Comparison of ENCODE assay signal across 21 cellular contexts in the genomic region with DNA sequence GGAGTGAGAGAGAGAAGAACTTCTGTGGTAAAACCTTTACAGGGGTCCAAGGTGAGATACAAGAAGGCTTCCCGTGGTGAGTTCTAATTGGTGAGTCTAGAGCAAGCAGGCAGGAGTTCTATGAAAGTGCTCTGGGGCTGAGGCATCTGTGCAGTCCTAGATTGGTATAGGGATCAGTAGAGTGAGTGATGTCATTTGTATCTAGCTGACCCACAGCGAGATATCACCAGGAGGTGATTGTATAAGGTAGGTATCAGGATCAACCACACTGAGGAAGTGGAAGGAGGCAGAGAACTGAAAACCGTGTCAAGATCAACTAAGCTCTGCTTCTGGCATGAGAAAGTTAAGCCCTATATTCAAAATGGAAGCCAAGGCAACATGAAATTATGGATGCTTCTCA.
"Had no signal": no experiment of that assay in that cellular context is flagged by ENCODE, and none has a peak within 500 bp of the region (broad histone marks: within the 10 kb centered on the region; RNA-seq: fewer than 3 reads in every experiment).

No MANE protein-coding gene starts in this region.

- H3K9me3 ChIP-seq: heart right ventricle, lower lobe of right lung, transverse colon had no signal

- H3K4me1 ChIP-seq: heart right ventricle, lower lobe of right lung, transverse colon had no signal

- H3K27me3 ChIP-seq: heart right ventricle, transverse colon had no signal

- H3K9me3 Mint-ChIP-seq: activated CD4-positive, alpha-beta T cell treated with anti-CD3 and anti-CD28 coated beads, Interleukin-2, amount 10 ng/mL, durations not matched to agents 24 days and 14 days; activated CD8-positive, alpha-beta T cell treated with anti-CD3 and anti-CD28 coated beads for 36 hours; activated naive CD8-positive, alpha-beta T cell treated with anti-CD3 and anti-CD28 coated beads, Interleukin-2, amount 50 U/mL, for 24 hours; activated T-helper 1 cell treated with anti-CD3 and anti-CD28 coated beads, Interleukin-12 subunit alpha, Interleukin-12 subunit beta, Interleukin-2, Interleukin-4 antibody, amounts not matched to agents 30 ng/mL and 10 ng/mL and 1 ng/mL, durations not matched to agents 14 hours and 24 hours and 36 hours; naive B cell had no signal

- H3K36me3 Mint-ChIP-seq: activated CD8-positive, alpha-beta memory T cell treated with anti-CD3 and anti-CD28 coated beads, Interleukin-2, amount 10 ng/mL, durations not matched to agents 7 days and 5 days; naive B cell; stimulated activated naive B cell treated with anti-CD40 and anti-IgM and Interleukin-4, amounts not matched to agents 10 μg/mL and 1 μg/mL and 100 μg/mL, for 72 hours had no signal

- H3K36me3 ChIP-seq: heart right ventricle, lower lobe of right lung, transverse colon had no signal

- H3K4me3 Mint-ChIP-seq: activated CD4-positive, alpha-beta T cell treated with anti-CD3 and anti-CD28 coated beads, Interleukin-2, amount 10 ng/mL, durations not matched to agents 24 days and 14 days; activated CD8-positive, alpha-beta memory T cell treated with anti-CD3 and anti-CD28 coated beads, Interleukin-2, amount 10 ng/mL, durations not matched to agents 7 days and 5 days; activated CD8-positive, alpha-beta T cell treated with anti-CD3 and anti-CD28 coated beads for 36 hours; activated naive CD8-positive, alpha-beta T cell treated with anti-CD3 and anti-CD28 coated beads, Interleukin-2, amount 50 U/mL, for 24 hours; activated T-helper 1 cell treated with anti-CD3 and anti-CD28 coated beads, Interleukin-12 subunit alpha, Interleukin-12 subunit beta, Interleukin-2, Interleukin-4 antibody, amounts not matched to agents 30 ng/mL and 10 ng/mL and 1 ng/mL, durations not matched to agents 14 hours and 24 hours and 36 hours; stimulated activated naive B cell treated with anti-CD40 and anti-IgM and Interleukin-4, amounts not matched to agents 10 μg/mL and 1 μg/mL and 100 μg/mL, for 72 hours had no signal

- H3K27ac Mint-ChIP-seq: activated CD4-positive, alpha-beta T cell treated with anti-CD3 and anti-CD28 coated beads, Interleukin-2, amount 10 ng/mL, durations not matched to agents 24 days and 14 days; activated CD8-positive, alpha-beta memory T cell treated with anti-CD3 and anti-CD28 coated beads, Interleukin-2, amount 10 ng/mL, durations not matched to agents 7 days and 5 days; activated CD8-positive, alpha-beta T cell treated with anti-CD3 and anti-CD28 coated beads for 36 hours; activated naive CD8-positive, alpha-beta T cell treated with anti-CD3 and anti-CD28 coated beads, Interleukin-2, amount 50 U/mL, for 24 hours; activated T-helper 1 cell treated with anti-CD3 and anti-CD28 coated beads, Interleukin-12 subunit alpha, Interleukin-12 subunit beta, Interleukin-2, Interleukin-4 antibody, amounts not matched to agents 30 ng/mL and 10 ng/mL and 1 ng/mL, durations not matched to agents 14 hours and 24 hours and 36 hours; naive B cell; stimulated activated naive B cell treated with anti-CD40 and anti-IgM and Interleukin-4, amounts not matched to agents 10 μg/mL and 1 μg/mL and 100 μg/mL, for 72 hours had no signal

- H3K27ac ChIP-seq: heart right ventricle, lower lobe of right lung, transverse colon had no signal

- H3K4me1 Mint-ChIP-seq: activated CD4-positive, alpha-beta T cell treated with anti-CD3 and anti-CD28 coated beads, Interleukin-2, amount 10 ng/mL, durations not matched to agents 24 days and 14 days; activated CD8-positive, alpha-beta memory T cell treated with anti-CD3 and anti-CD28 coated beads, Interleukin-2, amount 10 ng/mL, durations not matched to agents 7 days and 5 days; activated naive CD8-positive, alpha-beta T cell treated with anti-CD3 and anti-CD28 coated beads, Interleukin-2, amount 50 U/mL, for 24 hours; naive B cell; stimulated activated naive B cell treated with anti-CD40 and anti-IgM and Interleukin-4, amounts not matched to agents 10 μg/mL and 1 μg/mL and 100 μg/mL, for 72 hours had no signal

- H3K4me3 ChIP-seq: heart right ventricle, lower lobe of right lung, transverse colon had no signal

- ATAC-seq: activated CD8-positive, alpha-beta memory T cell treated with anti-CD3 and anti-CD28 coated beads, Interleukin-2, amount 10 ng/mL, durations not matched to agents 7 days and 5 days; activated CD8-positive, alpha-beta T cell treated with anti-CD3 and anti-CD28 coated beads for 36 hours; activated naive CD8-positive, alpha-beta T cell treated with anti-CD3 and anti-CD28 coated beads, Interleukin-2, amount 50 U/mL, for 24 hours; heart right ventricle; left lobe of liver; lower lobe of right lung; sciatic nerve had no signal

- DNase-seq: activated CD4-positive, alpha-beta T cell treated with anti-CD3 and anti-CD28 coated beads, Interleukin-2, amount 10 ng/mL, durations not matched to agents 24 days and 14 days; activated CD8-positive, alpha-beta memory T cell treated with anti-CD3 and anti-CD28 coated beads, Interleukin-2, amount 10 ng/mL, durations not matched to agents 7 days and 5 days; activated CD8-positive, alpha-beta T cell treated with anti-CD3 and anti-CD28 coated beads for 36 hours; activated gamma-delta T cell; activated naive CD4-positive, alpha-beta T cell treated with anti-CD3 and anti-CD28 coated beads, Interleukin-2, amount 50 U/mL, for 16 hours; activated naive CD8-positive, alpha-beta T cell treated with anti-CD3 and anti-CD28 coated beads, Interleukin-2, amount 50 U/mL, for 24 hours; activated T-cell treated with anti-CD3 and anti-CD28 coated beads for 4 hours; cortex of kidney; foreskin fibroblast; heart right ventricle; lower lobe of right lung; naive B cell; nucleus accumbens; posterior cingulate gyrus; small intestine; stimulated activated CD4-positive, alpha-beta T cell treated with anti-CD3 and anti-CD28 coated beads, Interleukin-2, amount 100 ng/mL, for 24 hours; stimulated activated naive B cell treated with anti-CD40 and anti-IgM and Interleukin-4, amounts not matched to agents 10 μg/mL and 1 μg/mL and 100 μg/mL, for 72 hours; transverse colon had no signal
